ENCODE assay signal across 9 cellular contexts in the genomic region with DNA sequence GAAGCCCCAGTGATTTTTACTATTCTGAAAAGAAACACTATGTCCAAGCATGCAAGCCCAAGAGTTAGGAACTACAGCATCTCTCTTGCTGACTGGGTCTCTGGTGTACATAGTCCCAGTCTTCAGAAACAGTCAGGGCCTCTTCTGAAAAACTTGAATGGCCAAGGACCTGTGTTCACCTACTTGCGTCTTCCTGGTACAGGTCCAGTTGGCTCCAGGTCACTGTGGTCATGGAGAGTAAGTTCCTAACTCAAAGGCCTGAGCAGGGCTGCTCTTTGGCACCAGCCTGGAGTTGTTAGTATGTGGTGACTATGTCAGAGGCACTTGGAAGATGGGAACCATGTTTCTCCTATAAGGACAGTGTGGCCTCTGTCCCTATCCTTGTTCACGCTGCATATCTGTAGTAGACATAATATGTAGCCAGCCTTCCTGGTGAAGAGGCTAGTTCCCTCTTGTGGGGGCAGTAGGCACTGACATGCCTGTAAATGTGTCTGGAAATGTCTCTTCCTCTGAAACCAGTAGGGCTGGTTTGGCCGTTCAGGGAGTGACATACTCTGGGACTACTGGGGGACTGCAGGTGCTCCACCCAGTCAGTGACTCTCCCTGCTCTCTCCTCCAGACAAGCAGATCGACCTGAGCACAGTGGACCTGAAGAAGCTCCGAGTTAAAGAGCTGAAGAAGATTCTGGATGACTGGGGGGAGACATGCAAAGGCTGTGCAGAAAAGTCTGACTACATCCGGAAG. TPM values are rescaled to one million over a fixed set of nuclear protein-coding genes. Genes with fewer than 3 reads are reported as not detected.
DNase-seq lines count a peak whose midpoint lies in the region; ATAC-seq and TF ChIP-seq lines count a peak whose summit lies in the region.
"Had no signal": no experiment of that assay in that cellular context is flagged by ENCODE, and none has a peak within 500 bp of the region (broad histone marks: within the 10 kb centered on the region; RNA-seq: fewer than 3 reads in every experiment).

No MANE protein-coding gene starts in this region.

- CTCF ChIA-PET in Caco-2 (lab: Charles Lee), result interaction anchor here (0.6 to 1.5 kb wide), 3 partner anchors 16 to 967 kb away, joined by 3 to 21 read pairs (median 4); a partner anchor contains a TSS

- POLR2A ChIA-PET in Caco-2 (lab: Charles Lee), result no interaction called here

- H3K4me1 Mint-ChIP-seq in Caco-2 (ENCODE audit: low read depth, unreplicated experiment), result peaks cover 23% of the 10 kb centered on the region

- H3K9me3 Mint-ChIP-seq in Caco-2 (ENCODE audit: unreplicated experiment), result no peaks in the 10 kb centered on the region
- H3K9me3 Mint-ChIP-seq: naive B cell had no signal

- H3K4me1 ChIP-seq in Caco-2, result peaks cover 58% of the 10 kb centered on the region
- H3K4me1 ChIP-seq in mucosa of descending colon (ENCODE audit: low read depth), result peaks cover 58% of the 10 kb centered on the region

- no peak overlapping the region for H3K4me3 ChIP-seq in Caco-2 (ENCODE audit: low read depth, low read length)
- no peak overlapping the region for H3K4me3 ChIP-seq in astrocyte of the cerebellum (ENCODE audit: low read depth, low read length)
- no peak overlapping the region for H3K4me3 ChIP-seq in mucosa of descending colon

- peaks cover 74% of the 10 kb centered on the region for H3K36me3 Mint-ChIP-seq in Caco-2 (ENCODE audit: insufficient read depth, unreplicated experiment)

- H3K36me3 ChIP-seq in Caco-2 (ENCODE audit: control insufficient read depth, insufficient read depth, low read length) (peaks cover 4% of the 10 kb centered on the region), mucosa of descending colon (ENCODE audit: low read depth) (no peaks in the 10 kb centered on the region)

- DNase-seq in Caco-2, result peak; percentile 83 to 86
- peak; percentile 58 for DNase-seq in KBM-7
- no peak for DNase-seq in astrocyte of the cerebellum (ENCODE audit: low read depth)
- peak in 2 of 3 donors; percentile 64 to 81 for DNase-seq in mucosa of descending colon
- no peak for DNase-seq in NCI-H345 treated with DMSO at 0.1 percent for 48 hours (lab: John Stamatoyannopoulos, UW; ENCODE audit: unreplicated experiment)

- no peaks in the 10 kb centered on the region for H3K27me3 Mint-ChIP-seq in Caco-2 (ENCODE audit: insufficient read depth, unreplicated experiment)
- H3K27me3 Mint-ChIP-seq: naive B cell had no signal

- ATAC-seq in mucosa of descending colon (peak; percentile 39), GM18870 (IDR thresholded peaks at IDR 0.05; ENCODE audit: unreplicated experiment) (no peak), GM18909 (IDR thresholded peaks at IDR 0.05; ENCODE audit: poor library complexity, unreplicated experiment) (no peak), GM21526 (IDR thresholded peaks at IDR 0.05; ENCODE audit: low FRiP score, unreplicated experiment) (no peak)

- in situ Hi-C loops in KBM-7 (cut with MboI; ENCODE audit: low pct_unique_long_range_greater_than_20kb, low sequenced_read_pairs) (loop anchor here (25.0 kb wide), 1 partner anchor 726 kb away; a partner anchor contains a TSS), astrocyte of the cerebellum (cut with HindIII; ENCODE audit: low sequenced_read_pairs) (no loop called here)

- H3K27ac Mint-ChIP-seq in Caco-2 (ENCODE audit: unreplicated experiment), result peak overlapping the region; percentile 80

- H3K27me3 ChIP-seq in Caco-2 (replicated peaks; ENCODE audit: control insufficient read depth, insufficient read depth, low read length), result no peaks in the 10 kb centered on the region

- TF ChIP-seq CTCF in Caco-2 (IDR thresholded peaks at IDR 0.05; ENCODE audit: insufficient read depth in 1 of 2, low read depth in 1 of 2, low read length in 1 of 2, severe bottlenecking in 1 of 2, unreplicated experiment in 1 of 2), result peak; percentile 52 to 53
- peak; percentile 29 for TF ChIP-seq CTCF in astrocyte of the cerebellum (IDR thresholded peaks at IDR 0.05; ENCODE audit: low read depth, low read length, missing control alignments)
- peak; percentile 16 for TF ChIP-seq CTCF in mucosa of descending colon (IDR thresholded peaks at IDR 0.05)

- BruUV-seq in Caco-2 (replicated peaks; lab: Mats Ljungman, UMichigan), result no TSS peak

- intact Hi-C loops in Caco-2 (cut with micrococcal nuclease; ENCODE audit: unreplicated experiment) (loop anchor here (1.0 kb wide), 1 partner anchor 112 kb away; a partner anchor contains a TSS), mucosa of descending colon (cut with DNase I, micrococcal nuclease) (loop anchor here in 1 of 2 donors (5.0 kb wide), 1 partner anchor 776 kb away; a partner anchor contains a TSS)

- H3K4me3 Mint-ChIP-seq in Caco-2 (ENCODE audit: unreplicated experiment), result peak overlapping the region; percentile 59

- H3K9me3 ChIP-seq in Caco-2 (no peaks in the 10 kb centered on the region), mucosa of descending colon (no peaks in the 10 kb centered on the region)

RNA-seq across cellular contexts. Expression of a gene that starts 2.6 kb away (rescaled TPM):
- total RNA-seq in Caco-2 (2022) (32.3 and 33.7 TPM in 2 replicates), mucosa of descending colon (10 to 100 TPM; 28.5 to 35.0 (median 28.8) TPM)

RNA-seq across cellular contexts. Expression of a gene that starts 3.4 kb away (rescaled TPM):
- total RNA-seq in Caco-2 (2022) (94.5 and 102 TPM in 2 replicates), mucosa of descending colon (10 to 100 TPM; 35.4 to 91.1 (median 47.2) TPM)

Comparison
In these comparisons a context has a peak if more than half of its experiments do, and no peak if none do; other contexts are left out.
1. DNase-seq: peak in Caco-2 (2 of 2), KBM-7 (single experiment) and mucosa of descending colon (2 of 3); none in astrocyte of the cerebellum (single experiment) and NCI-H345 treated with DMSO at 0.1 percent for 48 hours (single experiment).
2. Peak in every context shown above with its lines, with median percentiles within 50 percentile points of each other: CTCF ChIP-seq.